ENCODE assay signal across 17 cellular contexts in the genomic region with DNA sequence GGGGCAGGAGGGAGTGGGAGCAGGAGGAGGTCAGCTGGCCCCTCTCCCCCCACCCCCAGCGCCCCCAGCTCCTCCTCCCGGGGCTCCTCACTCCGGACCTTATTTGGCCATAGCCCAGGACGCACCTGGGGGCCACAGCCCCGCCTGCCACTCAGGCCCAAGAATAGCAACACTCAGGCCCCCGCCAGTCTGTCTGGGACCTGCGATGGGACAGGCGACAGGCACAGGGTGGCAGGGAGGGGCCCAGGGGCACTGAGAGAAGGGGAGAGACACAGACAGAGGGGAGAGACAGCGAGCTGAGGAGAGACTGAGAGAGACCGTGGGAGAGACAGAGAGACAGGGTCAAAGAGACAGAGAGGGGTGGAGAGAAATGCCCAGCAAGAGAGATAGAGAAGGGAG. TPM values are rescaled to one million over a fixed set of nuclear protein-coding genes. Genes with fewer than 3 reads are reported as not detected.
DNase-seq lines count a peak whose midpoint lies in the region; ATAC-seq lines count a peak whose summit lies in the region.
"Had no signal": no experiment of that assay in that cellular context is flagged by ENCODE, and none has a peak within 500 bp of the region (broad histone marks: within the 10 kb centered on the region; RNA-seq: fewer than 3 reads in every experiment).

No MANE protein-coding gene starts in this region.

- H2BK120ac ChIP-seq in mesendoderm (ENCODE audit: low read depth, low read length): no peak overlapping the region

- H2BK15ac ChIP-seq in mesendoderm (replicated peaks; ENCODE audit: low read depth): no peak overlapping the region

- intact Hi-C loops in Right ventricle myocardium superior (cut with DNase I): no loop called here

- H3K36me3 Mint-ChIP-seq in T-helper 17 cell (ENCODE audit: low read depth): no peaks in the 10 kb centered on the region
- no peaks in the 10 kb centered on the region for H3K36me3 Mint-ChIP-seq in activated naive CD4-positive, alpha-beta T cell treated with anti-CD3 and anti-CD28 coated beads, Interleukin-2, amount 10 ng/mL, durations not matched to agents 7 days and 5 days

- no peak overlapping the region for H2AK5ac ChIP-seq in mesendoderm (ENCODE audit: low read length)

- H2BK5ac ChIP-seq in mesendoderm (ENCODE audit: low read length): no peak overlapping the region

- no peak overlapping the region for H4K8ac ChIP-seq in mesendoderm (ENCODE audit: low read depth, low read length)

- CTCF ChIA-PET in activated naive CD4-positive, alpha-beta T cell treated with anti-CD3 and anti-CD28 coated beads, Interleukin-2, amount 10 ng/mL, durations not matched to agents 7 days and 5 days (lab: Charles Lee): no interaction called here

- no peak overlapping the region for H3K9ac ChIP-seq in mesendoderm (ENCODE audit: low read length)
- H3K9ac ChIP-seq: KMS-11 had no signal

- H3K27ac Mint-ChIP-seq in T-helper 17 cell: peak overlapping the region; percentile 45
- H3K27ac Mint-ChIP-seq in activated naive CD4-positive, alpha-beta T cell treated with anti-CD3 and anti-CD28 coated beads, Interleukin-2, amount 10 ng/mL, durations not matched to agents 7 days and 5 days: no peak overlapping the region

- no peak overlapping the region for H3K23ac ChIP-seq in mesendoderm (ENCODE audit: low read length)

- H3K9me3 Mint-ChIP-seq in activated naive CD4-positive, alpha-beta T cell treated with anti-CD3 and anti-CD28 coated beads, Interleukin-2, amount 10 ng/mL, durations not matched to agents 7 days and 5 days: no peaks in the 10 kb centered on the region

- H4K5ac ChIP-seq in mesendoderm (ENCODE audit: low read length): no peak overlapping the region

- no peak overlapping the region for H3K4me3 ChIP-seq in mesendoderm (ENCODE audit: low read length)
- H3K4me3 ChIP-seq: ascending aorta, thoracic aorta had no signal

- WGBS in mesendoderm (ENCODE audit: extremely low coverage, insufficient coverage, low lambda C conversion rate): no CpG with 5 or more reads among the region's 10 CpGs

- no peaks in the 10 kb centered on the region for H3K27me3 Mint-ChIP-seq in T-helper 17 cell
- no peaks in the 10 kb centered on the region for H3K27me3 Mint-ChIP-seq in activated naive CD4-positive, alpha-beta T cell treated with anti-CD3 and anti-CD28 coated beads, Interleukin-2, amount 10 ng/mL, durations not matched to agents 7 days and 5 days

- H3K9me3 ChIP-seq in T-helper 17 cell (ENCODE audit: control insufficient read depth, low read length, poor library complexity, severe bottlenecking): no peaks in the 10 kb centered on the region
- H3K9me3 ChIP-seq: ascending aorta, neutrophil, thoracic aorta had no signal

- no peaks in the 10 kb centered on the region for H3K79me1 ChIP-seq in mesendoderm (ENCODE audit: low read length)

- no peaks in the 10 kb centered on the region for H3K79me2 ChIP-seq in mesendoderm (ENCODE audit: control insufficient read depth, insufficient read depth, low read length)

- DNase-seq in T-helper 17 cell (no peak), Right ventricle myocardium superior (peak; percentile 88), mesendoderm (no peak), GDM1 (lab: John Stamatoyannopoulos, UW) (no peak)
- no peak for DNase-seq in activated naive CD4-positive, alpha-beta T cell treated with anti-CD3 and anti-CD28 coated beads, Interleukin-2, amount 10 ng/mL, durations not matched to agents 7 days and 5 days
- DNase-seq: activated gamma-delta T cell treated with Interleukin-2 at 50 U/mL for 16 hours, cortex of kidney, foreskin keratinocyte had no signal

- H3K4me1 ChIP-seq in mesendoderm (ENCODE audit: control insufficient read depth, low read depth, low read length): no peaks in the 10 kb centered on the region
- H3K4me1 ChIP-seq: ascending aorta, foreskin keratinocyte had no signal

- no peak overlapping the region for H3K4me3 Mint-ChIP-seq in T-helper 17 cell
- H3K4me3 Mint-ChIP-seq in activated naive CD4-positive, alpha-beta T cell treated with anti-CD3 and anti-CD28 coated beads, Interleukin-2, amount 10 ng/mL, durations not matched to agents 7 days and 5 days: no peak overlapping the region

- H3K4me1 Mint-ChIP-seq in T-helper 17 cell: no peaks in the 10 kb centered on the region
- no peaks in the 10 kb centered on the region for H3K4me1 Mint-ChIP-seq in activated naive CD4-positive, alpha-beta T cell treated with anti-CD3 and anti-CD28 coated beads, Interleukin-2, amount 10 ng/mL, durations not matched to agents 7 days and 5 days

- no peaks in the 10 kb centered on the region for H3K36me3 ChIP-seq in mesendoderm (ENCODE audit: control insufficient read depth, insufficient read depth, low read length)
- H3K36me3 ChIP-seq: thoracic aorta had no signal

- no peak overlapping the region for H3K4ac ChIP-seq in mesendoderm (ENCODE audit: low read depth, low read length)

- peak overlapping the region; percentile 49 for H3K56ac ChIP-seq in mesendoderm (ENCODE audit: low read length)

- no peak overlapping the region for H3K4me2 ChIP-seq in mesendoderm (ENCODE audit: low read length)
- H3K4me2 ChIP-seq: KMS-11 had no signal

- H3K27me3 ChIP-seq in mesendoderm (ENCODE audit: insufficient read depth, low read length, poor library complexity): no peaks in the 10 kb centered on the region
- H3K27me3 ChIP-seq: ascending aorta, neutrophil had no signal

- H3K27ac ChIP-seq in mesendoderm (ENCODE audit: low read depth, low read length) (no peak overlapping the region), temporal lobe (ENCODE audit: low read depth, low read length) (peak overlapping the region; percentile 86)
- H3K27ac ChIP-seq: ascending aorta, foreskin keratinocyte, KMS-11, neutrophil, thoracic aorta, VCaP had no signal

- H3K18ac ChIP-seq in mesendoderm (ENCODE audit: low read length): no peak overlapping the region

- ATAC-seq in T-helper 17 cell (no peak), Right ventricle myocardium superior (ENCODE audit: poor library complexity) (peak; percentile 67), HG03095 (IDR thresholded peaks at IDR 0.05; ENCODE audit: unreplicated experiment) (no peak)

RNA-seq across cellular contexts. Expression of gene JOSD2, which starts 10.2 kb away (rescaled TPM):
- total RNA-seq in T-helper 17 cell (10 to 100 TPM; 14.9 to 18.0 TPM), Right ventricle myocardium superior (39.8 TPM), temporal lobe (6.1 TPM)
- 2.1 TPM for polyA plus RNA-seq in mesendoderm (2013, experiment 1 of 2)
- polyA plus RNA-seq in mesendoderm (2013, experiment 2 of 2): 2.2 TPM

RNA-seq across cellular contexts. Expression of gene ASPDH, which starts 13.0 kb away (rescaled TPM):
- total RNA-seq in T-helper 17 cell (not detected), Right ventricle myocardium superior (not detected), temporal lobe (0.98 TPM)
- not detected for polyA plus RNA-seq in mesendoderm (2013, experiment 1 of 2)
- polyA plus RNA-seq in mesendoderm (2013, experiment 2 of 2): not detected
- total RNA-seq: ascending aorta, foreskin keratinocyte, lung microvascular endothelial cell, thoracic aorta had no signal
- polyA plus RNA-seq: BJ, foreskin keratinocyte had no signal

RNA-seq across cellular contexts. Expression of gene GARIN5A, which starts 24.1 kb away (rescaled TPM):
- under 1 TPM in 1 of 2 donors, not detected in 1; 0.22 TPM for total RNA-seq in T-helper 17 cell
- total RNA-seq in Right ventricle myocardium superior: 2.0 TPM
- polyA plus RNA-seq in mesendoderm (2013, experiment 1 of 2): 5.6 TPM
- polyA plus RNA-seq in mesendoderm (2013, experiment 2 of 2): 5.1 TPM
- 0.98 TPM for total RNA-seq in temporal lobe
- total RNA-seq: ascending aorta had no signal

RNA-seq across cellular contexts. Expression of gene EMC10, which starts 24.4 kb away (rescaled TPM):
- total RNA-seq in T-helper 17 cell (10 to 100 TPM; 76.6 to 78.5 TPM), Right ventricle myocardium superior (68.7 TPM), temporal lobe (56.3 TPM)
- polyA plus RNA-seq in mesendoderm (2013, experiment 1 of 2): 61.8 TPM
- polyA plus RNA-seq in mesendoderm (2013, experiment 2 of 2): 62.8 TPM
